In the genomic region with DNA sequence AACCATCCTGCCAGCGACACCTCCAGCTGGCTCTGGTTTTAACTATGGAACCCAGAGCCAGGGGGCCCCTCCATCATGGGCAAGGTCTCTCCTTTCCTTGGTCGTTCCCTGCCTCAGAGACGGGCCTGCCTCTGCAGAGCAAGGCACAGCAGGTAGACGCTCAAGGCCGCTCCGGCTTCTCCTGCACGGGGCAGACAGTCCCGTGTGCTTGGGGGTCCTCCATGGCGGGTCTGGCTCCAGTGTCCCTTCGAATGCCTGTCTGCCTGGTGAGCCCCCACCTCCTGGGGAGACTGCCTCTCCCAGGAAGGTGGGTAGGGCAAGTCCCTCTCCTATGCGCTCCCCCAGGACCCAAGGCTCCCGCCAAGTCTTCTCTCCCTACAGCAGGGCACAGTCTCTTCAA, we compare ENCODE assay signal across 14 cellular contexts.
DNase-seq lines count a peak whose midpoint lies in the region; ATAC-seq, FAIRE-seq and TF ChIP-seq lines count a peak whose summit lies in the region.
"Had no signal": no experiment of that assay in that cellular context is flagged by ENCODE, and none has a peak within 500 bp of the region (broad histone marks: within the 10 kb centered on the region; RNA-seq: fewer than 3 reads in every experiment).

No MANE protein-coding gene starts in this region.

- TF ChIP-seq CTCF in heart left ventricle (IDR thresholded peaks at IDR 0.05) (no peak), kidney (IDR thresholded peaks at IDR 0.05; ENCODE audit: borderline replicate concordance, extremely low read depth, insufficient read depth) (no peak), right lobe of liver (IDR thresholded peaks at IDR 0.05) (no peak)

- H3K27me3 Mint-ChIP-seq in activated CD4-positive, alpha-beta T cell treated with anti-CD3 and anti-CD28 coated beads, Interleukin-2, amount 10 ng/mL, durations not matched to agents 7 days and 5 days: no peaks in the 10 kb centered on the region
- H3K27me3 Mint-ChIP-seq: CD4-positive, CD25-positive, alpha-beta regulatory T cell had no signal

- no peak overlapping the region for H3K4me3 Mint-ChIP-seq in activated CD4-positive, alpha-beta T cell treated with anti-CD3 and anti-CD28 coated beads, Interleukin-2, amount 10 ng/mL, durations not matched to agents 7 days and 5 days
- H3K4me3 Mint-ChIP-seq: CD4-positive, CD25-positive, alpha-beta regulatory T cell; HFFc6 had no signal

- 93 to 97% (median 95%) methylated on average over 12 of the region's 12 CpGs for WGBS in heart left ventricle, 4 donors
- WGBS in right lobe of liver (ENCODE audit: insufficient coverage, low coverage, low lambda C conversion rate, missing lambda C conversion rate): 100% methylated on average over 2 of the region's 12 CpGs

- no peaks in the 10 kb centered on the region for H3K4me1 Mint-ChIP-seq in activated CD4-positive, alpha-beta T cell treated with anti-CD3 and anti-CD28 coated beads, Interleukin-2, amount 10 ng/mL, durations not matched to agents 7 days and 5 days

- peak; percentile 15 for DNase-seq in left ventricle myocardium superior
- DNase-seq in heart left ventricle: no peak
- DNase-seq in kidney: peak; percentile 41
- peak; percentile 40 for DNase-seq in posterior vena cava (ENCODE audit: low spot score)
- DNase-seq in SKM-1 treated with dmso at 0.1 percent for 144 hours (lab: John Stamatoyannopoulos, UW; ENCODE audit: unreplicated experiment): no peak
- DNase-seq in right lobe of liver: no peak
- DNase-seq in hippocampal formation (lab: John Stamatoyannopoulos, UW): no peak
- no peak for DNase-seq in activated CD4-positive, alpha-beta T cell treated with anti-CD3 and anti-CD28 coated beads, Interleukin-2, amount 10 ng/mL, durations not matched to agents 7 days and 5 days
- DNase-seq: CD4-positive, CD25-positive, alpha-beta regulatory T cell; DMS53; GF-D8; HCEC 1CT; HFFc6 had no signal

- TF ChIP-seq POLR2A in heart left ventricle (IDR thresholded peaks at IDR 0.05): no peak
- no peak for TF ChIP-seq POLR2A in right lobe of liver (IDR thresholded peaks at IDR 0.05)

- no peak for FAIRE-seq in kidney (lab: Jason Lieb, UNC)

- H3K27ac ChIP-seq in heart left ventricle (no peak overlapping the region), kidney (ENCODE audit: low read depth in 2 of 2, low read length in 2 of 2) (no peak overlapping the region), right lobe of liver (no peak overlapping the region)
- H3K27ac ChIP-seq: 22Rv1 had no signal

- CTCF ChIA-PET in activated CD4-positive, alpha-beta T cell treated with anti-CD3 and anti-CD28 coated beads, Interleukin-2, amount 10 ng/mL, durations not matched to agents 7 days and 5 days (lab: Charles Lee): no interaction called here

- H3K9me3 ChIP-seq in heart left ventricle (no peaks in the 10 kb centered on the region), kidney (ENCODE audit: control insufficient read depth in 1 of 2, low read length in 2 of 2) (no peaks in the 10 kb centered on the region), right lobe of liver (no peaks in the 10 kb centered on the region)

- intact Hi-C loops in left ventricle myocardium superior (cut with micrococcal nuclease) (no loop called here), heart left ventricle (cut with DNase I) (no loop called here), kidney (cut with DNase I) (no loop called here), posterior vena cava (cut with DNase I) (no loop called here), right lobe of liver (cut with DNase I) (no loop called here)

- no peaks in the 10 kb centered on the region for H3K36me3 Mint-ChIP-seq in activated CD4-positive, alpha-beta T cell treated with anti-CD3 and anti-CD28 coated beads, Interleukin-2, amount 10 ng/mL, durations not matched to agents 7 days and 5 days (ENCODE audit: low read depth)

- no peak overlapping the region for H3K4me3 ChIP-seq in heart left ventricle
- H3K4me3 ChIP-seq in kidney (ENCODE audit: low read length in 2 of 2): no peak overlapping the region
- no peak overlapping the region for H3K4me3 ChIP-seq in right lobe of liver

- H3K9ac ChIP-seq in kidney (ENCODE audit: low read length in 2 of 2): no peak overlapping the region

- POLR2A ChIA-PET in activated CD4-positive, alpha-beta T cell treated with anti-CD3 and anti-CD28 coated beads, Interleukin-2, amount 10 ng/mL, durations not matched to agents 7 days and 5 days (lab: Charles Lee): no interaction called here

- H3K36me3 ChIP-seq in heart left ventricle (peaks cover 0 to 34% (median 20%) of the 10 kb centered on the region in 9 donors), kidney (ENCODE audit: control insufficient read depth in 1 of 2, insufficient read depth in 2 of 2, low read length in 2 of 2) (peaks cover 0 to 2% of the 10 kb centered on the region in 2 donors), right lobe of liver (no peaks in the 10 kb centered on the region)

- H3K9me3 Mint-ChIP-seq in activated CD4-positive, alpha-beta T cell treated with anti-CD3 and anti-CD28 coated beads, Interleukin-2, amount 10 ng/mL, durations not matched to agents 7 days and 5 days: no peaks in the 10 kb centered on the region
- H3K9me3 Mint-ChIP-seq: HFFc6 had no signal

- H3K4me1 ChIP-seq in heart left ventricle (peaks cover 0 to 9% (median 0%) of the 10 kb centered on the region in 12 donors), kidney (ENCODE audit: control insufficient read depth in 1 of 2, insufficient read depth in 1 of 2, low read depth in 1 of 2, low read length in 2 of 2) (no peaks in the 10 kb centered on the region), right lobe of liver (peaks cover 0 to 5% (median 0%) of the 10 kb centered on the region in 4 donors)

- H3K27ac Mint-ChIP-seq in activated CD4-positive, alpha-beta T cell treated with anti-CD3 and anti-CD28 coated beads, Interleukin-2, amount 10 ng/mL, durations not matched to agents 7 days and 5 days: no peak overlapping the region
- H3K27ac Mint-ChIP-seq: CD4-positive, CD25-positive, alpha-beta regulatory T cell; HFFc6 had no signal

- ATAC-seq in left ventricle myocardium superior (no peak), heart left ventricle (no peak), right lobe of liver (no peak)

- no peaks in the 10 kb centered on the region for H3K27me3 ChIP-seq in heart left ventricle
- H3K27me3 ChIP-seq in right lobe of liver: no peaks in the 10 kb centered on the region

Comparison
In these comparisons a context has a peak if more than half of its experiments do, and no peak if none do; other contexts are left out.
1. DNase-seq: peak in left ventricle myocardium superior (single experiment), kidney (single experiment) and posterior vena cava (single experiment); none in heart left ventricle (0 of 5), SKM-1 treated with dmso at 0.1 percent for 144 hours (single experiment), right lobe of liver (0 of 3), hippocampal formation (0 of 2) and activated CD4-positive, alpha-beta T cell treated with anti-CD3 and anti-CD28 coated beads, Interleukin-2, amount 10 ng/mL, durations not matched to agents 7 days and 5 days (single experiment).